ENCODE assay signal across 10 cellular contexts in the genomic region with DNA sequence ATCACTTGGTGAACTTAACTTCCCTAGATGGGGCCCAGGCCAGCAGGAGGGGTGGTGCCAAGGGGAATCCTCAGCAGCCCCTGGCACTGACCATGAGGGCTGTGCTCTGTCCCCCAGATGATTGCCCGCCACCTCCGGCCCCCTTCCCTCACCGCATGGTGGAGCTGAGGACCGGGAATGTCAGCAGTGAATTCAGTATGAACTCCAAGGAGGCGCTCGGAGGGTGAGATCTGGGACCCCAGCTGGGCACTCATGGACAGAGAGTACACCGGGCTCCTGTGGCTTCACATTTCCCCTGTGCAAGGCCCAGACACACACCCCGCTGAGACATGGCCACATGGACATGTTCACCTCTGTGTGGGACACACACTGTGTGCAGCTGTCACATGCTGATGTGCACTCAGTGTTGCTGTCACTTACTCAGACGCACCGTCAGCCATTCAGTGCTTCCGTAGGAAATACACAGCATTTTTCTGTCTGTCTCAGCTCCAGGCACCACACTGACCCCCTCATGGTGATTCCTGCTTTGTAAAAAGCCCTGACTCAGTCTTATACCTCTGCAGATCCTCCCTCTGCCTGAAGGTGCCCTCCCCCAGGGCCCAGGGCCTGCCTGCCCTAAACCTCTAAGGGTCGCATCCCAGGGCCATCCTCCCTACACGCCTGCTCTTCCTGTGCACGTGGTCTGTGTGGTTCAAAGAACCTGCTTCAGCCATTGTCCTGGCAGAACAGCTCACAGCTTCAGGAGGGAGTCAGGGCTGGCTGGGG. TPM values are rescaled to one million over a fixed set of nuclear protein-coding genes. Genes with fewer than 3 reads are reported as not detected.
DNase-seq lines count a peak whose midpoint lies in the region; ATAC-seq, FAIRE-seq and TF ChIP-seq lines count a peak whose summit lies in the region.
"Had no signal": no experiment of that assay in that cellular context is flagged by ENCODE, and none has a peak within 500 bp of the region (broad histone marks: within the 10 kb centered on the region; RNA-seq: fewer than 3 reads in every experiment).

No MANE protein-coding gene starts in this region.

- no peak for TF ChIP-seq CTCF in activated CD8-positive, alpha-beta T cell treated with anti-CD3 and anti-CD28 coated beads for 36 hours (IDR thresholded peaks at IDR 0.05)
- TF ChIP-seq CTCF in H1 (IDR thresholded peaks at IDR 0.05; ENCODE audit: control extremely low read depth in 1 of 3, insufficient read depth in 1 of 3, low read depth in 1 of 3, low read length in 3 of 3) (no peak), tibial artery (IDR thresholded peaks at IDR 0.05) (no peak)

- no peaks in the 10 kb centered on the region for H3K27me3 Mint-ChIP-seq in activated CD8-positive, alpha-beta T cell treated with anti-CD3 and anti-CD28 coated beads, Interleukin-2, amount 10 ng/mL, durations not matched to agents 7 days and 5 days (ENCODE audit: low read depth)
- peaks cover 2% of the 10 kb centered on the region for H3K27me3 Mint-ChIP-seq in activated CD8-positive, alpha-beta T cell treated with anti-CD3 and anti-CD28 coated beads for 36 hours

- peak overlapping the region; percentile 15; the same call in 1 of the 2 replicates for H3K18ac ChIP-seq in H1 (ENCODE audit: extremely low read depth, low read length)

- no peak overlapping the region for H2BK15ac ChIP-seq in H1 (ENCODE audit: low read length)

- no peaks in the 10 kb centered on the region for H4K20me1 ChIP-seq in H1 (replicated peaks in 1 of 2; ENCODE audit: control insufficient read depth in 1 of 2, insufficient read depth in 2 of 2, low read length in 2 of 2)

- H2BK12ac ChIP-seq in H1 (ENCODE audit: low read depth, low read length), result peak overlapping the region; percentile 71; the same call in 1 of the 2 replicates

- intact Hi-C loops in activated CD8-positive, alpha-beta T cell treated with anti-CD3 and anti-CD28 coated beads for 36 hours (cut with micrococcal nuclease), result no loop called here
- intact Hi-C loops in tibial artery (cut with DNase I; ENCODE audit: low total_unique reads) (loop anchor here (2.0 to 10.0 kb wide), 4 partner anchors 21 to 209 kb away; a partner anchor contains a TSS), cardiac septum (cut with DNase I) (loop anchor here (2.0 to 5.0 kb wide), 2 partner anchors 21 to 819 kb away; a partner anchor contains a TSS)

- H4K8ac ChIP-seq in H1 (ENCODE audit: extremely low read depth, insufficient read depth, low read length), result no peak overlapping the region; the same call in 1 of the 2 replicates

- H4K5ac ChIP-seq in H1 (ENCODE audit: insufficient read length, low read depth, low read length), result no peak overlapping the region

- no peak for ATAC-seq in activated CD8-positive, alpha-beta T cell treated with anti-CD3 and anti-CD28 coated beads, Interleukin-2, amount 10 ng/mL, durations not matched to agents 7 days and 5 days
- ATAC-seq in activated CD8-positive, alpha-beta T cell treated with anti-CD3 and anti-CD28 coated beads for 36 hours, result no peak
- ATAC-seq in GM18867 (IDR thresholded peaks at IDR 0.05; ENCODE audit: unreplicated experiment), result no peak

- no peaks in the 10 kb centered on the region for H3K9me3 Mint-ChIP-seq in activated CD8-positive, alpha-beta T cell treated with anti-CD3 and anti-CD28 coated beads, Interleukin-2, amount 10 ng/mL, durations not matched to agents 7 days and 5 days (ENCODE audit: insufficient read depth)
- H3K9me3 Mint-ChIP-seq in activated CD8-positive, alpha-beta T cell treated with anti-CD3 and anti-CD28 coated beads for 36 hours, result no peaks in the 10 kb centered on the region

- no peak overlapping the region for H3K23ac ChIP-seq in H1 (ENCODE audit: insufficient read length)

- FAIRE-seq in H1 (lab: Jason Lieb, UNC), result no peak
- FAIRE-seq: A204.1 had no signal

- peaks cover 16% of the 10 kb centered on the region for H3K4me1 Mint-ChIP-seq in activated CD8-positive, alpha-beta T cell treated with anti-CD3 and anti-CD28 coated beads, Interleukin-2, amount 10 ng/mL, durations not matched to agents 7 days and 5 days (ENCODE audit: low read depth)
- H3K4me1 Mint-ChIP-seq in activated CD8-positive, alpha-beta T cell treated with anti-CD3 and anti-CD28 coated beads for 36 hours (ENCODE audit: low read depth), result peaks cover 2% of the 10 kb centered on the region

- H4K91ac ChIP-seq in H1 (replicated peaks; ENCODE audit: insufficient read length, low read length), result no peak overlapping the region

- H3K4me3 Mint-ChIP-seq in activated CD8-positive, alpha-beta T cell treated with anti-CD3 and anti-CD28 coated beads, Interleukin-2, amount 10 ng/mL, durations not matched to agents 7 days and 5 days, result no peak overlapping the region
- H3K4me3 Mint-ChIP-seq in activated CD8-positive, alpha-beta T cell treated with anti-CD3 and anti-CD28 coated beads for 36 hours, result no peak overlapping the region

- TF ChIP-seq EP300 in H1 (IDR thresholded peaks at IDR 0.05; ENCODE audit: borderline replicate concordance in 1 of 2, low read depth in 2 of 2, low read length in 2 of 2), result no peak

- peak overlapping the region in 1 of 4 experiments; percentile 35; a peak in 1 of 8 replicates for H3K4me3 ChIP-seq in H1 (ENCODE audit: extremely low read depth in 1 of 4, insufficient read depth in 2 of 4, low read depth in 3 of 4, low read length in 4 of 4)
- no peak overlapping the region for H3K4me3 ChIP-seq in tibial artery
- H3K4me3 ChIP-seq: heart left ventricle, left ventricle myocardium inferior had no signal

- H2AFZ ChIP-seq in H1 (ENCODE audit: low read length), result no peak overlapping the region

- peak in 1 of 2 experiments; percentile 21; a peak in 2 of 4 replicates for TF ChIP-seq RAD21 in H1 (IDR thresholded peaks at IDR 0.05 in 1 of 2, conservative IDR thresholded peaks at IDR 0.05 in 1 of 2; ENCODE audit: low read depth in 2 of 2, low read length in 2 of 2)

- no peak overlapping the region for H3K4ac ChIP-seq in H1 (replicated peaks; ENCODE audit: insufficient read length, low read depth, low read length)

- H3K56ac ChIP-seq in H1 (replicated peaks; ENCODE audit: insufficient read length, low read depth, low read length), result peak overlapping the region; percentile 13

- no peaks in the 10 kb centered on the region for H3K79me1 ChIP-seq in H1 (ENCODE audit: low read depth, low read length)

- H2AK5ac ChIP-seq in H1 (ENCODE audit: low read depth, low read length), result no peak overlapping the region

- no peak overlapping the region for H3K14ac ChIP-seq in H1 (ENCODE audit: insufficient read length)

- H3K79me2 ChIP-seq in H1 (ENCODE audit: control insufficient read depth in 1 of 2, insufficient read depth in 2 of 2, low read length in 2 of 2), result no peaks in the 10 kb centered on the region

- H3K9me3 ChIP-seq in H1 (ENCODE audit: insufficient read depth in 2 of 2, low read depth in 1 of 2, low read length in 1 of 2) (no peaks in the 10 kb centered on the region), tibial artery (no peaks in the 10 kb centered on the region)
- H3K9me3 ChIP-seq: heart left ventricle, left ventricle myocardium inferior, upper lobe of left lung had no signal

- H3K36me3 ChIP-seq in H1 (ENCODE audit: control insufficient read depth in 2 of 4, insufficient read depth in 4 of 4, low read length in 3 of 4) (no peaks in the 10 kb centered on the region), tibial artery (no peaks in the 10 kb centered on the region)
- H3K36me3 ChIP-seq: heart left ventricle, left ventricle myocardium inferior, upper lobe of left lung had no signal

- no peak overlapping the region for H2BK5ac ChIP-seq in H1 (ENCODE audit: low read depth, low read length)

- H2BK120ac ChIP-seq in H1 (replicated peaks; ENCODE audit: low read depth, low read length), result no peak overlapping the region

- H3K27ac Mint-ChIP-seq in activated CD8-positive, alpha-beta T cell treated with anti-CD3 and anti-CD28 coated beads, Interleukin-2, amount 10 ng/mL, durations not matched to agents 7 days and 5 days, result peak overlapping the region; percentile 7
- H3K27ac Mint-ChIP-seq in activated CD8-positive, alpha-beta T cell treated with anti-CD3 and anti-CD28 coated beads for 36 hours, result no peak overlapping the region

- no peak overlapping the region; the same call in 1 of the 2 replicates for H2BK20ac ChIP-seq in H1 (ENCODE audit: low read length)

- CTCF ChIA-PET in activated CD8-positive, alpha-beta T cell treated with anti-CD3 and anti-CD28 coated beads, Interleukin-2, amount 10 ng/mL, durations not matched to agents 7 days and 5 days (lab: Charles Lee), result interaction anchor here (0.6 to 3.7 kb wide), 35 partner anchors 10 to 850 kb away, joined by 3 to 53 read pairs (median 5); a partner anchor contains a TSS
- CTCF ChIA-PET in activated CD8-positive, alpha-beta T cell treated with anti-CD3 and anti-CD28 coated beads for 36 hours (lab: Charles Lee), result interaction anchor here (0.6 to 3.7 kb wide), 39 partner anchors 8 to 385 kb away, joined by 3 to 51 read pairs (median 4); a partner anchor contains a TSS
- CTCF ChIA-PET in H1 (lab: Charles Lee; ENCODE audit: partially characterized antibody), result interaction anchor here (0.6 to 6.6 kb wide), 43 partner anchors 8 to 829 kb away, joined by 3 to 73 read pairs (median 4); a partner anchor contains a TSS

- H3K27ac ChIP-seq in H1 (ENCODE audit: low read depth, low read length), result no peak overlapping the region
- H3K27ac ChIP-seq in tibial artery, result peak overlapping the region; percentile 46 to 80
- H3K27ac ChIP-seq: upper lobe of left lung had no signal

- H3K4me1 ChIP-seq in H1 (replicated peaks in 1 of 4; ENCODE audit: control insufficient read depth in 3 of 4, insufficient read depth in 4 of 4, low read length in 3 of 4) (peaks cover 0 to 8% (median 2%) of the 10 kb centered on the region in 4 experiments; a peak in 4 of 7 replicates), tibial artery (peaks cover 0 to 55% (median 32%) of the 10 kb centered on the region in 4 donors)

- no peak for DNase-seq in activated CD8-positive, alpha-beta T cell treated with anti-CD3 and anti-CD28 coated beads, Interleukin-2, amount 10 ng/mL, durations not matched to agents 7 days and 5 days
- no peak for DNase-seq in activated CD8-positive, alpha-beta T cell treated with anti-CD3 and anti-CD28 coated beads for 36 hours
- DNase-seq in H1 (ENCODE audit: low read depth in 1 of 2, low spot score in 2 of 2) (no peak), tibial artery (no peak), cardiac septum (ENCODE audit: low spot score) (no peak)
- DNase-seq: left ventricle myocardium inferior had no signal

- POLR2A ChIA-PET in activated CD8-positive, alpha-beta T cell treated with anti-CD3 and anti-CD28 coated beads, Interleukin-2, amount 10 ng/mL, durations not matched to agents 7 days and 5 days (lab: Charles Lee), result interaction anchor here (1.3 kb wide), 1 partner anchor 23 kb away, joined by 5 read pairs; no protein-coding TSS in a partner anchor
- POLR2A ChIA-PET in activated CD8-positive, alpha-beta T cell treated with anti-CD3 and anti-CD28 coated beads for 36 hours (lab: Charles Lee), result interaction anchor here (1.7 kb wide), 1 partner anchor 208 kb away, joined by 6 read pairs; no protein-coding TSS in a partner anchor
- POLR2A ChIA-PET in H1 (lab: Charles Lee; ENCODE audit: partially characterized antibody), result interaction anchor here (1.1 to 1.3 kb wide), 3 partner anchors 8 to 151 kb away, joined by 3 read pairs; no protein-coding TSS in a partner anchor

- no peak overlapping the region; a peak in 1 of 4 replicates for H3K4me2 ChIP-seq in H1 (ENCODE audit: insufficient read depth in 1 of 2, low read depth in 2 of 2, low read length in 2 of 2)

- no peak for TF ChIP-seq POLR2A in H1 (IDR thresholded peaks at IDR 0.05; ENCODE audit: control extremely low read depth in 1 of 2, low read depth in 2 of 2, low read length in 2 of 2)

- no peak overlapping the region for H3K9ac ChIP-seq in H1 (replicated peaks in 1 of 4; ENCODE audit: extremely low read depth in 1 of 4, low read depth in 3 of 4, low read length in 3 of 4)

- H3K36me3 Mint-ChIP-seq in activated CD8-positive, alpha-beta T cell treated with anti-CD3 and anti-CD28 coated beads, Interleukin-2, amount 10 ng/mL, durations not matched to agents 7 days and 5 days (ENCODE audit: low read depth), result no peaks in the 10 kb centered on the region
- H3K36me3 Mint-ChIP-seq in activated CD8-positive, alpha-beta T cell treated with anti-CD3 and anti-CD28 coated beads for 36 hours (ENCODE audit: low read depth), result no peaks in the 10 kb centered on the region

- H3K27me3 ChIP-seq in H1 (replicated peaks in 1 of 4; ENCODE audit: control insufficient read depth in 3 of 4, extremely low read depth in 1 of 4, insufficient read depth in 3 of 4, low read length in 3 of 4), result no peaks in the 10 kb centered on the region
- no peaks in the 10 kb centered on the region for H3K27me3 ChIP-seq in tibial artery
- H3K27me3 ChIP-seq: heart left ventricle, upper lobe of left lung had no signal

- H3K23me2 ChIP-seq in H1 (ENCODE audit: low read depth, low read length), result no peaks in the 10 kb centered on the region

- WGBS in H1 (ENCODE audit: extremely low coverage in 1 of 2, insufficient coverage in 1 of 2, insufficient read length in 1 of 2, insufficient replicate concordance in 2 of 2, low coverage in 1 of 2, low lambda C conversion rate in 2 of 2, missing lambda C conversion rate in 1 of 2), 2 experiments, result 82% methylated on average over 14 of the region's 14 CpGs; no CpG with 5 or more reads in 1 of the 2 experiments

RNA-seq across cellular contexts. Expression of a gene that starts 4.4 kb away (rescaled TPM):
- under 1 TPM; 0.66 to 0.89 TPM for total RNA-seq in activated CD8-positive, alpha-beta T cell treated with anti-CD3 and anti-CD28 coated beads, Interleukin-2, amount 10 ng/mL, durations not matched to agents 7 days and 5 days
- under 1 TPM; 0.13 to 0.27 TPM for total RNA-seq in activated CD8-positive, alpha-beta T cell treated with anti-CD3 and anti-CD28 coated beads for 36 hours
- 0.22 TPM in 1 of 2 replicates, not detected in the other for total RNA-seq in H1 (2021; fragmentation: NEBNext Ultra II Directional; extraction: Animal tissue kit (Norgen Biotek cat#: 25700))
- 0.26 and 0.27 TPM in 2 replicates for polyA plus RNA-seq in H1 (2011; rRNA removed)
- 0.36 TPM for polyA plus RNA-seq in H1 (2011; cell fraction: cytosol; rRNA removed)
- polyA plus RNA-seq in H1 (2011; cell fraction: nucleus; rRNA removed), result 0.73 TPM
- polyA plus RNA-seq in H1 (2012, experiment 1 of 2), result 0.21 to 0.41 TPM (median 0.23 TPM) in 4 replicates
- 0.13 TPM for polyA plus RNA-seq in H1 (2012, experiment 2 of 2)
- 0.20 TPM for polyA plus RNA-seq in H1 (2013, experiment 1 of 2)
- 0.22 TPM for polyA plus RNA-seq in H1 (2013, experiment 2 of 2)
- 0.09 and 0.32 TPM in 2 replicates for polyA minus RNA-seq in H1 (2011; rRNA and poly(A)+ RNA removed)
- not detected for polyA minus RNA-seq in H1 (2011; cell fraction: cytosol; rRNA and poly(A)+ RNA removed)
- 0.40 TPM for polyA minus RNA-seq in H1 (2011; cell fraction: nucleus; rRNA and poly(A)+ RNA removed)
- total RNA-seq in cardiac septum, result 0.11 TPM
- total RNA-seq: upper lobe of left lung had no signal

RNA-seq across cellular contexts. Expression of a gene that starts 21.9 kb away (rescaled TPM):
- not detected for total RNA-seq in activated CD8-positive, alpha-beta T cell treated with anti-CD3 and anti-CD28 coated beads, Interleukin-2, amount 10 ng/mL, durations not matched to agents 7 days and 5 days
- not detected for total RNA-seq in activated CD8-positive, alpha-beta T cell treated with anti-CD3 and anti-CD28 coated beads for 36 hours
- not detected in 2 replicates for total RNA-seq in H1 (2021; fragmentation: NEBNext Ultra II Directional; extraction: Animal tissue kit (Norgen Biotek cat#: 25700))
- 0.45 and 0.47 TPM in 2 replicates for polyA plus RNA-seq in H1 (2011; rRNA removed)
- polyA plus RNA-seq in H1 (2011; cell fraction: cytosol; rRNA removed), result 0.36 TPM
- 0.43 TPM for polyA plus RNA-seq in H1 (2011; cell fraction: nucleus; rRNA removed)
- 0.13 to 0.28 TPM in 2 of 4 replicates, not detected in the others for polyA plus RNA-seq in H1 (2012, experiment 1 of 2)
- polyA plus RNA-seq in H1 (2012, experiment 2 of 2), result 0.26 TPM
- 0.12 TPM for polyA plus RNA-seq in H1 (2013, experiment 1 of 2)
- 0.20 TPM for polyA plus RNA-seq in H1 (2013, experiment 2 of 2)
- polyA minus RNA-seq in H1 (2011; rRNA and poly(A)+ RNA removed), result not detected in 2 replicates
- polyA minus RNA-seq in H1 (2011; cell fraction: cytosol; rRNA and poly(A)+ RNA removed), result not detected
- 1.00 TPM for polyA minus RNA-seq in H1 (2011; cell fraction: nucleus; rRNA and poly(A)+ RNA removed)
- 6.1 TPM for total RNA-seq in cardiac septum

RNA-seq across cellular contexts. Expression of a gene that starts 46.8 kb away (rescaled TPM):
- total RNA-seq in activated CD8-positive, alpha-beta T cell treated with anti-CD3 and anti-CD28 coated beads, Interleukin-2, amount 10 ng/mL, durations not matched to agents 7 days and 5 days, result not detected
- not detected for total RNA-seq in activated CD8-positive, alpha-beta T cell treated with anti-CD3 and anti-CD28 coated beads for 36 hours
- total RNA-seq in H1 (2021; fragmentation: NEBNext Ultra II Directional; extraction: Animal tissue kit (Norgen Biotek cat#: 25700)), result 0.91 and 1.0 TPM in 2 replicates
- 3.2 and 6.0 TPM in 2 replicates for polyA plus RNA-seq in H1 (2011; rRNA removed)
- 3.9 TPM for polyA plus RNA-seq in H1 (2011; cell fraction: cytosol; rRNA removed)
- 4.7 TPM for polyA plus RNA-seq in H1 (2011; cell fraction: nucleus; rRNA removed)
- 0.77 to 3.2 TPM (median 2.8 TPM) in 4 replicates for polyA plus RNA-seq in H1 (2012, experiment 1 of 2)
- 1.6 TPM for polyA plus RNA-seq in H1 (2012, experiment 2 of 2)
- polyA plus RNA-seq in H1 (2013, experiment 1 of 2), result 0.87 TPM
- 0.79 TPM for polyA plus RNA-seq in H1 (2013, experiment 2 of 2)
- 0.39 and 1.1 TPM in 2 replicates for polyA minus RNA-seq in H1 (2011; rRNA and poly(A)+ RNA removed)
- 2.6 TPM for polyA minus RNA-seq in H1 (2011; cell fraction: cytosol; rRNA and poly(A)+ RNA removed)
- 5.4 TPM for polyA minus RNA-seq in H1 (2011; cell fraction: nucleus; rRNA and poly(A)+ RNA removed)
- 3.4 TPM for total RNA-seq in cardiac septum

RNA-seq across cellular contexts. Expression of a gene that starts 46.9 kb away (rescaled TPM):
- total RNA-seq in activated CD8-positive, alpha-beta T cell treated with anti-CD3 and anti-CD28 coated beads, Interleukin-2, amount 10 ng/mL, durations not matched to agents 7 days and 5 days, result not detected
- not detected for total RNA-seq in activated CD8-positive, alpha-beta T cell treated with anti-CD3 and anti-CD28 coated beads for 36 hours
- total RNA-seq in H1 (2021; fragmentation: NEBNext Ultra II Directional; extraction: Animal tissue kit (Norgen Biotek cat#: 25700)), result not detected in 2 replicates
- polyA plus RNA-seq in H1 (2011; rRNA removed), result 0.06 and 0.19 TPM in 2 replicates
- 0.10 TPM for polyA plus RNA-seq in H1 (2011; cell fraction: cytosol; rRNA removed)
- polyA plus RNA-seq in H1 (2011; cell fraction: nucleus; rRNA removed), result 0.20 TPM
- polyA plus RNA-seq in H1 (2012, experiment 1 of 2), result 0.15 to 0.24 TPM (median 0.16 TPM) in 3 of 4 replicates, not detected in the other
- polyA plus RNA-seq in H1 (2012, experiment 2 of 2), result not detected
- polyA plus RNA-seq in H1 (2013, experiment 1 of 2), result not detected
- polyA plus RNA-seq in H1 (2013, experiment 2 of 2), result 0.04 TPM
- 0.20 TPM in 1 of 2 replicates, not detected in the other for polyA minus RNA-seq in H1 (2011; rRNA and poly(A)+ RNA removed)
- not detected for polyA minus RNA-seq in H1 (2011; cell fraction: cytosol; rRNA and poly(A)+ RNA removed)
- polyA minus RNA-seq in H1 (2011; cell fraction: nucleus; rRNA and poly(A)+ RNA removed), result not detected
- not detected for total RNA-seq in cardiac septum
- total RNA-seq: heart left ventricle had no signal
- polyA plus RNA-seq: heart left ventricle had no signal
